23 cellular contexts compared by ENCODE assay signal in the genomic region with DNA sequence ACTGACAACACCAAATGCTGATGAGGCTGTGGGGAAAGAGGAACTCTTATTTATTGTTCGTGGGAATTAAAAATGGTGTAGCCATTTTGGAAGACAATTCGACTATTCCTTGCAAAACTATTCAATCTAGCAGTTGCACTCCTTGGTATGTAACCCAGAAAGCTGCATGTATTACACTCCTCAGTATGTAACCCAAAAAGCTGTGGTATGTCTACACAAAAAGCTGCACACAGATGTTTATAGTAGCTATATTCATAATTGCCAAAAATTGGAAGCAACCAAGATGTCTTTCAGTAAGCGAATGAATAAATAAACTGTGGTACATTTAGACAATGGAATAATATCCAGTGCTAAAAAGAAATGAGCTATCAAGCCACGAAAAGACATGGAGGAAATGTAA. TPM values are rescaled to one million over a fixed set of nuclear protein-coding genes. Genes with fewer than 3 reads are reported as not detected.
DNase-seq lines count a peak whose midpoint lies in the region; TF ChIP-seq lines count a peak whose summit lies in the region.
"Had no signal": no experiment of that assay in that cellular context is flagged by ENCODE, and none has a peak within 500 bp of the region (broad histone marks: within the 10 kb centered on the region; RNA-seq: fewer than 3 reads in every experiment).

No MANE protein-coding gene starts in this region.

- H3K9ac ChIP-seq in smooth muscle cell (ENCODE audit: low read depth), result no peak overlapping the region

- peaks cover 88% of the 10 kb centered on the region for H3K79me2 ChIP-seq in smooth muscle cell (ENCODE audit: low read depth)

- in situ Hi-C loops in astrocyte of the spinal cord (cut with HindIII; ENCODE audit: low sequenced_read_pairs), result no loop called here

- H2AFZ ChIP-seq in smooth muscle cell (ENCODE audit: low read depth), result no peak overlapping the region

- DNase-seq in BJ (ENCODE audit: low read depth), result no peak
- no peak for DNase-seq in astrocyte of the spinal cord (ENCODE audit: low read depth, low spot score)
- DNase-seq in fibroblast of villous mesenchyme (ENCODE audit: low read depth), result no peak
- DNase-seq in smooth muscle cell (lab: John Stamatoyannopoulos, UW; ENCODE audit: unreplicated experiment), result no peak
- no peak for DNase-seq in C1 segment of cervical spinal cord (lab: John Stamatoyannopoulos, UW)
- DNase-seq in HK-2 (ENCODE audit: unreplicated experiment), result no peak
- no peak for DNase-seq in SIG-M5 (lab: John Stamatoyannopoulos, UW)
- no peak for DNase-seq in hippocampal formation (lab: John Stamatoyannopoulos, UW)
- DNase-seq: AML-193; DMS53; GF-D8; H7; islet precursor cell; mesendoderm; MG63; naive thymus-derived CD4-positive, alpha-beta T cell; NCI-H1436; NCI-H524 treated with DMSO at 0.1 percent for 48 hours; stimulated activated CD4-positive, alpha-beta T cell treated with anti-CD3 and anti-CD28 coated beads, Interleukin-2, amount 100 ng/mL, for 24 hours; T-helper 2 cell had no signal

- TF ChIP-seq CTCF in BJ (IDR thresholded peaks at IDR 0.05; ENCODE audit: insufficient read depth, low read depth, low read length), result no peak
- no peak for TF ChIP-seq CTCF in astrocyte of the spinal cord (IDR thresholded peaks at IDR 0.05; ENCODE audit: low read depth, low read length)
- TF ChIP-seq CTCF in fibroblast of villous mesenchyme (IDR thresholded peaks at IDR 0.05; ENCODE audit: insufficient read depth, low read depth, low read length), result no peak
- TF ChIP-seq CTCF in smooth muscle cell (IDR thresholded peaks at IDR 0.05; ENCODE audit: borderline replicate concordance, insufficient read depth, poor library complexity, severe bottlenecking), result no peak

- peaks cover 21% of the 10 kb centered on the region for H3F3A ChIP-seq in smooth muscle cell (ENCODE audit: low read depth)

- CTCF ChIA-PET in BJ (lab: Yijun Ruan, JAX), result interaction anchor here (3.0 kb wide), 1 partner anchor 20 kb away, joined by 13 read pairs; no protein-coding TSS in a partner anchor

- no peaks in the 10 kb centered on the region for H3K27me3 ChIP-seq in BJ (ENCODE audit: control insufficient read depth, insufficient read depth, low read length)
- H3K27me3 ChIP-seq in smooth muscle cell (ENCODE audit: low read depth), result no peaks in the 10 kb centered on the region
- H3K27me3 ChIP-seq: cardiac muscle cell, MG63 had no signal

- peak overlapping the region; percentile 88 for H3K4me2 ChIP-seq in smooth muscle cell

- peaks cover 68% of the 10 kb centered on the region for H4K20me1 ChIP-seq in smooth muscle cell (ENCODE audit: low read depth)

- no peaks in the 10 kb centered on the region for H3K9me3 ChIP-seq in smooth muscle cell (replicated peaks; ENCODE audit: low read depth)

- H3K27ac ChIP-seq in smooth muscle cell (ENCODE audit: low read depth), result no peak overlapping the region
- H3K27ac ChIP-seq: cardiac muscle cell had no signal

- POLR2A ChIA-PET in BJ (lab: Charles Lee), result no interaction called here

- H3K4me3 ChIP-seq in BJ (ENCODE audit: low read depth, low read length) (peak overlapping the region; percentile 88), astrocyte of the spinal cord (ENCODE audit: low read depth, low read length) (peak overlapping the region; percentile 80), fibroblast of villous mesenchyme (ENCODE audit: low read depth, low read length) (peak overlapping the region; percentile 91), smooth muscle cell (peak overlapping the region; percentile 52)
- H3K4me3 ChIP-seq: cardiac muscle cell had no signal

- H3K36me3 ChIP-seq in BJ (ENCODE audit: control insufficient read depth, insufficient read depth, low read length) (peaks cover 11% of the 10 kb centered on the region), smooth muscle cell (ENCODE audit: low read depth) (peaks cover 26% of the 10 kb centered on the region)
- H3K36me3 ChIP-seq: cardiac muscle cell had no signal

- 94% methylated on average over 4 of the region's 4 CpGs for WGBS in smooth muscle cell (ENCODE audit: low lambda C conversion rate)

- H3K4me1 ChIP-seq in smooth muscle cell (ENCODE audit: low read depth), result peaks cover 12% of the 10 kb centered on the region

RNA-seq across cellular contexts. Expression of a gene that starts 4.9 kb away (rescaled TPM):
- polyA plus RNA-seq in BJ (2011; rRNA removed) (590 and 724 TPM in 2 replicates), smooth muscle cell (588 and 814 TPM in 2 replicates)
- 207 and 313 TPM in 2 replicates for polyA minus RNA-seq in BJ (2011; rRNA and poly(A)+ RNA removed)
- total RNA-seq in fibroblast of villous mesenchyme (505 and 713 TPM in 2 replicates), smooth muscle cell (397 and 495 TPM in 2 replicates)
- total RNA-seq: activated T-helper 2 cell treated with anti-CD3 and anti-CD28 coated beads, Interferon-gamma antibody, Interleukin-2, Interleukin-4, amounts not matched to agents 10 μg/mL and 5 μg/mL and 100 μg/mL, durations not matched to agents 14 hours and 24 hours and 36 hours; cardiac muscle cell; H7; naive thymus-derived CD4-positive, alpha-beta T cell; temporal lobe had no signal
- polyA plus RNA-seq: naive thymus-derived CD4-positive, alpha-beta T cell had no signal
